Comparison of ENCODE assay signal across 12 cellular contexts in the genomic region with DNA sequence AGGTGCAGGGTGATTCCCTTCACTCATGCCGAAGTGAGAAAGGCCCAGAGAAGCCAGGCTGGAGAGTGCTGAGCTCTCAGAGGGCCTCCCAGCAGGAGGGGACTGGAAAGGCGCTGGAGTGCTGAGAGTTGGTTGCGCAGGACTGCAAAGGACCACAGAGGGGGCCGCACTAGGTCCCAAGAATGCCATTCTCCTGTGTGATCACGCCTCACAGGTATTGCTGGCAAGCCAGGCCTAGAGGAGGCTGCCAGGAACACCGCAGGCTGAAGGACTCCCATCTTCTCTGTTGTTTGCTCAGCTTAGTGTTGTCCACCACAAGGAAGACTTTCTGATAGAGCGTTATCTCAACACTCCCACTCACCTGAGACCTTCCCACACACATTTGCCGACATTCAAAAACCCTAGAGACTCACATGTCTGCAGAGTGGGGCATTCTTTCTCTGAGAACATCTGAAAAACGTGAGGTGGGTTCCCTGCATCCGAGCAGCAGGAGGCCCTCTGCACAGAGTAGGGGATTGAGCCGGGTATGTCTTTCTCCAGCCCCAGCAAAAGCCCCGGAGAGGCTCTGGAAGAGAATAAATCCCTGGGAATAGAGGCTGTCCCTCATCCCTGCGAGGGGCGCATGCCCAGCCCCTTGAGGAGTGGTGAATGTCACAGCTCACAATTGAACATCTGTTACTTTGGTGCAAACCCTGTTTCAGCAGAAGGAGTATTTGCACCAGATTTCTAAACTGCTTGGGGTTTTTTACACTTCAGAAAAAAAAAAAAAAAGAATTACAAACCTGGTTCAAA.
"Had no signal": no experiment of that assay in that cellular context is flagged by ENCODE, and none has a peak within 500 bp of the region (broad histone marks: within the 10 kb centered on the region; RNA-seq: fewer than 3 reads in every experiment).

No MANE protein-coding gene starts in this region.

- ATAC-seq: effector memory CD8-positive, alpha-beta T cell had no signal

- DNase-seq: activated B cell treated with CpG ODN at 0.5 μM for 24 hours; activated CD4-positive, alpha-beta T cell treated with anti-CD3 and anti-CD28 coated beads, Interleukin-2, amount 50 U/mL, for 4 hours; activated effector memory CD4-positive, alpha-beta T cell treated with Interleukin-2 at 50 U/mL for 16 hours; activated T-cell treated with anti-CD3 and anti-CD28 coated beads, Interleukin-2, amount 50 U/mL, for 1 hour; cortex of kidney; effector memory CD8-positive, alpha-beta T cell; erythroblast; hippocampal formation; naive B cell; retina; tibial artery; uterus had no signal
